Comparison of ENCODE assay signal across 21 cellular contexts in genomic region chr7:18208921-18209320, GRCh38.
DNase-seq lines count a peak whose midpoint lies in the region; ATAC-seq, FAIRE-seq and TF ChIP-seq lines count a peak whose summit lies in the region.
"Had no signal": no experiment of that assay in that cellular context is flagged by ENCODE, and none has a peak within 500 bp of the region (broad histone marks: within the 10 kb centered on the region; RNA-seq: fewer than 3 reads in every experiment).

No MANE protein-coding gene starts in this region.

- no peak for TF ChIP-seq POLR2A in K562 (conservative IDR thresholded peaks at IDR 0.05)

- WGBS in K562 (ENCODE audit: insufficient coverage, low coverage, missing lambda C conversion rate): 91% methylated on average over 1 of the region's 1 CpG

- TF ChIP-seq EP300 in K562 (IDR thresholded peaks at IDR 0.05; ENCODE audit: low read length): no peak

- no peaks in the 10 kb centered on the region for H3K9me3 ChIP-seq in OCI-LY1 (ENCODE audit: low read length)
- H3K9me3 ChIP-seq in K562 (replicated peaks; ENCODE audit: control insufficient read depth, insufficient read depth, low read depth, low read length): no peaks in the 10 kb centered on the region
- H3K9me3 ChIP-seq: BLaER1 treated with 17β-estradiol and CSF1 and Interleukin-3, amounts not matched to agents 10 nM and 100 nM had no signal

- no peak for ATAC-seq in K562
- ATAC-seq in HG03439 (IDR thresholded peaks at IDR 0.05; ENCODE audit: unreplicated experiment): no peak
- ATAC-seq: CD8-positive, alpha-beta T cell; HCT116 had no signal

- H2AFZ ChIP-seq in OCI-LY1 (ENCODE audit: low read length) (peak overlapping the region; percentile 43; the same call in 1 of the 2 replicates), K562 (ENCODE audit: low read depth, low read length) (no peak overlapping the region)
- H2AFZ ChIP-seq: GM23248 had no signal

- no peak overlapping the region for H3K27ac ChIP-seq in OCI-LY1 (ENCODE audit: low read depth, low read length, poor library complexity, severe bottlenecking)
- no peak overlapping the region for H3K27ac ChIP-seq in K562 (ENCODE audit: extremely low read depth, low read depth, low read length)
- H3K27ac ChIP-seq: BLaER1 treated with 17β-estradiol and CSF1 and Interleukin-3, amounts not matched to agents 10 nM and 100 nM; GM23248 had no signal

- H3K4me2 ChIP-seq in OCI-LY1 (ENCODE audit: low read length) (no peak overlapping the region), K562 (ENCODE audit: insufficient read depth, low read length) (no peak overlapping the region)
- H3K4me2 ChIP-seq: BLaER1 treated with 17β-estradiol and CSF1 and Interleukin-3, amounts not matched to agents 10 nM and 100 nM had no signal

- no peaks in the 10 kb centered on the region for H3K27me3 ChIP-seq in OCI-LY1 (ENCODE audit: insufficient read depth, low read length)
- H3K27me3 ChIP-seq in K562 (ENCODE audit: control insufficient read depth in 2 of 2, insufficient read depth in 2 of 2, low read length in 2 of 2): no peaks in the 10 kb centered on the region
- H3K27me3 ChIP-seq: BLaER1 treated with 17β-estradiol and CSF1 and Interleukin-3, amounts not matched to agents 10 nM and 100 nM had no signal

- CTCF ChIA-PET in K562 (lab: Yijun Ruan, JAX; ENCODE audit: low intra/inter-chr PET ratio): no interaction called here

- in situ Hi-C loops in K562 (cut with MboI): no loop called here

- H3F3A ChIP-seq in OCI-LY1 (ENCODE audit: insufficient read depth, low read length): no peaks in the 10 kb centered on the region

- H3K9ac ChIP-seq in OCI-LY1 (ENCODE audit: low read length): no peak overlapping the region
- no peak overlapping the region for H3K9ac ChIP-seq in K562 (ENCODE audit: insufficient read depth in 1 of 2, low read depth in 2 of 2, low read length in 2 of 2)
- H3K9ac ChIP-seq: BLaER1 treated with 17β-estradiol and CSF1 and Interleukin-3, amounts not matched to agents 10 nM and 100 nM; GM23248 had no signal

- no peak for TF ChIP-seq RAD21 in K562 (CRISPR knock-in tag; conservative IDR thresholded peaks at IDR 0.05 in 1 of 2, IDR thresholded peaks at IDR 0.05 in 1 of 2)

- intact Hi-C loops in K562 (cut with micrococcal nuclease): no loop called here

- 0 out of 2 replicates have a peak, but pooled peaks cover 5% of the 10 kb centered on the region for H3K9me2 ChIP-seq in OCI-LY1 (ENCODE audit: low read depth, low read length)

- H3K9me1 ChIP-seq in K562 (ENCODE audit: control insufficient read depth, insufficient read depth, low read length): no peaks in the 10 kb centered on the region

- H3K4me3 ChIP-seq in OCI-LY1 (ENCODE audit: low read depth, low read length, poor library complexity, severe bottlenecking): no peak overlapping the region
- no peak overlapping the region for H3K4me3 ChIP-seq in K562
- H3K4me3 ChIP-seq: BLaER1 treated with 17β-estradiol and CSF1 and Interleukin-3, amounts not matched to agents 10 nM and 100 nM; GM23248 had no signal

- POLR2A ChIA-PET in K562 (lab: Yijun Ruan, JAX): no interaction called here

- H3K4me1 ChIP-seq in OCI-LY1 (ENCODE audit: insufficient read depth, low read length, severe bottlenecking) (no peaks in the 10 kb centered on the region), K562 (replicated peaks in 1 of 2; ENCODE audit: control insufficient read depth in 2 of 2, insufficient read depth in 2 of 2, low read length in 2 of 2) (no peaks in the 10 kb centered on the region; a peak in 1 of 5 replicates)

- no peak for TF ChIP-seq CTCF in OCI-LY1 (IDR thresholded peaks at IDR 0.05; ENCODE audit: low read length)
- no peak for TF ChIP-seq CTCF in K562 (IDR thresholded peaks at IDR 0.05 in 2 of 3, conservative IDR thresholded peaks at IDR 0.05 in 1 of 3; ENCODE audit: insufficient read depth in 2 of 3, low read depth in 1 of 3, low read length in 3 of 3)

- BruUV-seq in K562 (replicated peaks; lab: Mats Ljungman, UMichigan): no TSS peak

- H4K20me1 ChIP-seq in OCI-LY1 (ENCODE audit: insufficient read depth, low read length) (no peaks in the 10 kb centered on the region), K562 (replicated peaks; ENCODE audit: control insufficient read depth, insufficient read depth, low read length) (no peaks in the 10 kb centered on the region)
- H4K20me1 ChIP-seq: BLaER1 treated with 17β-estradiol and CSF1 and Interleukin-3, amounts not matched to agents 10 nM and 100 nM had no signal

- no peaks in the 10 kb centered on the region for H3K79me2 ChIP-seq in OCI-LY1 (ENCODE audit: insufficient read depth, low read length)
- no peaks in the 10 kb centered on the region for H3K79me2 ChIP-seq in K562 (ENCODE audit: control insufficient read depth, insufficient read depth, low read length)

- FAIRE-seq in K562 (lab: Jason Lieb, UNC): no peak
- FAIRE-seq: GM12891, GM18507 had no signal

- no peaks in the 10 kb centered on the region for H3K36me3 ChIP-seq in OCI-LY1 (ENCODE audit: insufficient read depth, low read length)
- no peaks in the 10 kb centered on the region for H3K36me3 ChIP-seq in K562 (ENCODE audit: control insufficient read depth, insufficient read depth, low read length)
- H3K36me3 ChIP-seq: BLaER1 treated with 17β-estradiol and CSF1 and Interleukin-3, amounts not matched to agents 10 nM and 100 nM had no signal

- DNase-seq in SIG-M5 treated with dmso at 0.1 percent for 504 hours (lab: John Stamatoyannopoulos, UW; ENCODE audit: unreplicated experiment): peak; percentile 8
- DNase-seq in SIG-M5 (lab: John Stamatoyannopoulos, UW): no peak
- peak; percentile 32 for DNase-seq in HT-29 (ENCODE audit: low spot score)
- no peak for DNase-seq in K562 (ENCODE audit: extremely low read depth in 1 of 4, low spot score in 3 of 4)
- no peak for DNase-seq in NCI-H146 treated with DMSO at 0.1 percent for 48 hours (lab: John Stamatoyannopoulos, UW; ENCODE audit: unreplicated experiment)
- DNase-seq in kidney tubule cell (ENCODE audit: low spot score): no peak
- DNase-seq: CD8-positive, alpha-beta T cell; COR-L47; DMS 273 treated with DMSO at 0.1 percent for 48 hours; DMS53; DND-41; EL; GM23248; H7; HFFc6 had no signal

TF ChIP-seq in K562, 482 proteins besides CTCF, POLR2A, EP300 and RAD21:
- TF ChIP-seq NR1H2 (CRISPR knock-in tag; IDR thresholded peaks at IDR 0.05): no peak
- TF ChIP-seq, protein P1, sequence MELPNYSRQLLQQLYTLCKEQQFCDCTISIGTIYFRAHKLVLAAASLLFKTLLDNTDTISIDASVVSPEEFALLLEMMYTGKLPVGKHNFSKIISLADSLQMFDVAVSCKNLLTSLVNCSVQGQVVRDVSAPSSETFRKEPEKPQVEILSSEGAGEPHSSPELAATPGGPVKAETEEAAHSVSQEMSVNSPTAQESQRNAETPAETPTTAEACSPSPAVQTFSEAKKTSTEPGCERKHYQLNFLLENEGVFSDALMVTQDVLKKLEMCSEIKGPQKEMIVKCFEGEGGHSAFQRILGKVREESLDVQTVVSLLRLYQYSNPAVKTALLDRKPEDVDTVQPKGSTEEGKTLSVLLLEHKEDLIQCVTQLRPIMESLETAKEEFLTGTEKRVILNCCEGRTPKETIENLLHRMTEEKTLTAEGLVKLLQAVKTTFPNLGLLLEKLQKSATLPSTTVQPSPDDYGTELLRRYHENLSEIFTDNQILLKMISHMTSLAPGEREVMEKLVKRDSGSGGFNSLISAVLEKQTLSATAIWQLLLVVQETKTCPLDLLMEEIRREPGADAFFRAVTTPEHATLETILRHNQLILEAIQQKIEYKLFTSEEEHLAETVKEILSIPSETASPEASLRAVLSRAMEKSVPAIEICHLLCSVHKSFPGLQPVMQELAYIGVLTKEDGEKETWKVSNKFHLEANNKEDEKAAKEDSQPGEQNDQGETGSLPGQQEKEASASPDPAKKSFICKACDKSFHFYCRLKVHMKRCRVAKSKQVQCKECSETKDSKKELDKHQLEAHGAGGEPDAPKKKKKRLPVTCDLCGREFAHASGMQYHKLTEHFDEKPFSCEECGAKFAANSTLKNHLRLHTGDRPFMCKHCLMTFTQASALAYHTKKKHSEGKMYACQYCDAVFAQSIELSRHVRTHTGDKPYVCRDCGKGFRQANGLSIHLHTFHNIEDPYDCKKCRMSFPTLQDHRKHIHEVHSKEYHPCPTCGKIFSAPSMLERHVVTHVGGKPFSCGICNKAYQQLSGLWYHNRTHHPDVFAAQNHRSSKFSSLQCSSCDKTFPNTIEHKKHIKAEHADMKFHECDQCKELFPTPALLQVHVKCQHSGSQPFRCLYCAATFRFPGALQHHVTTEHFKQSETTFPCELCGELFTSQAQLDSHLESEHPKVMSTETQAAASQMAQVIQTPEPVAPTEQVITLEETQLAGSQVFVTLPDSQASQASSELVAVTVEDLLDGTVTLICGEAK (IDR thresholded peaks at IDR 0.05): peak; percentile 94
- TF ChIP-seq, protein P1 (CRISPR knock-in tag; IDR thresholded peaks at IDR 0.05): peak; percentile 94

Comparison
In these comparisons a context has a peak if more than half of its experiments do, and no peak if none do; other contexts are left out.
1. DNase-seq: peak in SIG-M5 treated with dmso at 0.1 percent for 504 hours (single experiment) and HT-29 (single experiment); none in SIG-M5 (single experiment), K562 (0 of 4), NCI-H146 treated with DMSO at 0.1 percent for 48 hours (single experiment) and kidney tubule cell (single experiment).